ENCODE assay signal across 15 cellular contexts in the genomic region with DNA sequence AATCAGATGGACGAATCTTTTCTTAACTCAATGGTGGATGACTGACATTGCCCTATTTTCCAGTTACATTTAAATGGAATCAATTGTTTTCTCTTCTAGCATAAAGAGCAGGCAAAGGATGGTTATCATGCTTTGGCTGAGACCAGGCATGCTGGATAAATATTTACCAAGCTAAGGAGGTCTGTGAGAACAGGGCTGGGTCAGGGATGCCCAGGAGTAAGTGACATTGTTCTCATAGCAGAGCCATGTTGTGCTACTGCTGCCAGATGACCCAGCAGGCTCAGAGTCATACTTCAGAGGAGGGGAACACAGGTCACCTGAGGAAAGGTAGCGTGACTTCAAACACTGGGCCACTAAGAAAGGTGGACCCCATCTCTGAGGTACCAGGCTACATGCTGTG.
DNase-seq lines count a peak whose midpoint lies in the region; ATAC-seq and TF ChIP-seq lines count a peak whose summit lies in the region.
"Had no signal": no experiment of that assay in that cellular context is flagged by ENCODE, and none has a peak within 500 bp of the region (broad histone marks: within the 10 kb centered on the region; RNA-seq: fewer than 3 reads in every experiment).

No MANE protein-coding gene starts in this region.

- H3K9ac ChIP-seq in mammary epithelial cell (ENCODE audit: insufficient read depth, low read length) = no peak overlapping the region

- no TSS peak for BruUV-seq in mammary epithelial cell (replicated peaks; lab: Mats Ljungman, UMichigan)

- H3K36me3 ChIP-seq in mammary epithelial cell (ENCODE audit: insufficient read depth, low read length) (no peaks in the 10 kb centered on the region), mucosa of descending colon (ENCODE audit: low read depth) (no peaks in the 10 kb centered on the region), heart right ventricle (no peaks in the 10 kb centered on the region)

- CTCF ChIA-PET in mammary epithelial cell (lab: Charles Lee; ENCODE audit: low non-redundant PET) = no interaction called here

- no peaks in the 10 kb centered on the region for H3K79me2 ChIP-seq in mammary epithelial cell (ENCODE audit: insufficient read depth, low read length)

- intact Hi-C loops in mammary epithelial cell (cut with micrococcal nuclease) (no loop called here), mucosa of descending colon (cut with DNase I, micrococcal nuclease) (no loop called here), posterior cingulate gyrus (cut with DNase I) (no loop called here), heart right ventricle (cut with DNase I) (no loop called here)

- no peak overlapping the region for H3K4me2 ChIP-seq in mammary epithelial cell (ENCODE audit: insufficient read depth, low read depth, low read length)

- no peak overlapping the region for H3K27ac ChIP-seq in mammary epithelial cell (ENCODE audit: insufficient read depth, low read depth, low read length)
- H3K27ac ChIP-seq in VCaP = peak overlapping the region; percentile 82
- no peak overlapping the region for H3K27ac ChIP-seq in heart right ventricle

- H3K9me3 ChIP-seq in mammary epithelial cell (replicated peaks; ENCODE audit: insufficient read depth, low read length) = no peaks in the 10 kb centered on the region
- H3K9me3 ChIP-seq in mucosa of descending colon = no peaks in the 10 kb centered on the region
- no peaks in the 10 kb centered on the region for H3K9me3 ChIP-seq in heart right ventricle

- in situ Hi-C loops in T47D (cut with HindIII; ENCODE audit: low pct_unique_long_range_greater_than_20kb, low sequenced_read_pairs) (no loop called here), mammary epithelial cell (cut with MboI; ENCODE audit: low sequenced_read_pairs in 2 of 2) (no loop called here)

- H4K20me1 ChIP-seq in mammary epithelial cell (ENCODE audit: insufficient read depth, low read length) = no peaks in the 10 kb centered on the region

- 100% methylated on average over 2 of the region's 2 CpGs for WGBS in mammary epithelial cell (ENCODE audit: low coverage, missing lambda C conversion rate)
- WGBS in heart right ventricle, 2 donors = 93 to 94% methylated on average over 2 of the region's 2 CpGs

- ATAC-seq in mucosa of descending colon (peak; percentile 75), HG03342 (IDR thresholded peaks at IDR 0.05; ENCODE audit: unreplicated experiment) (no peak), heart right ventricle (no peak)
- ATAC-seq: naive thymus-derived CD4-positive, alpha-beta T cell had no signal

- DNase-seq in T47D (ENCODE audit: low read depth in 1 of 2, low spot score in 1 of 2) (peak; percentile 31 to 91), mammary epithelial cell (no peak), mucosa of descending colon (no peak), ureter (ENCODE audit: low spot score) (peak; percentile 58), posterior cingulate gyrus (no peak), heart right ventricle (no peak)
- DNase-seq: activated CD4-positive, alpha-beta T cell treated with anti-CD3 and anti-CD28 coated beads, Interleukin-2, amount 10 ng/mL, durations not matched to agents 24 days and 14 days; activated CD8-positive, alpha-beta memory T cell treated with anti-CD3 and anti-CD28 coated beads, Interleukin-2, amount 50 U/mL, for 48 hours; activated naive CD4-positive, alpha-beta T cell treated with anti-CD3 and anti-CD28 coated beads for 36 hours; CD4-positive, alpha-beta memory T cell; cortex of kidney; naive thymus-derived CD4-positive, alpha-beta T cell; stimulated activated naive CD4-positive, alpha-beta T cell treated with Interleukin-2 at 50 U/mL for 16 hours had no signal

- H3K4me1 ChIP-seq in mammary epithelial cell (ENCODE audit: insufficient read depth, low read length) (no peaks in the 10 kb centered on the region), mucosa of descending colon (ENCODE audit: low read depth) (no peaks in the 10 kb centered on the region), heart right ventricle (peaks cover 0 to 24% (median 0%) of the 10 kb centered on the region in 9 donors)

- dilution Hi-C loops in mammary epithelial cell (cut with HindIII; ENCODE audit: low sequenced_read_pairs) = no loop called here

- no peak overlapping the region for H3K4me3 ChIP-seq in mammary epithelial cell (replicated peaks in 1 of 3; ENCODE audit: insufficient read depth in 1 of 3, low read depth in 2 of 3, low read length in 3 of 3)
- H3K4me3 ChIP-seq in mucosa of descending colon = no peak overlapping the region
- no peak overlapping the region for H3K4me3 ChIP-seq in heart right ventricle

- H2AFZ ChIP-seq in mammary epithelial cell (ENCODE audit: low read depth, low read length) = no peak overlapping the region

- H3K27me3 ChIP-seq in mammary epithelial cell (ENCODE audit: insufficient read depth, low read length) (no peaks in the 10 kb centered on the region), heart right ventricle (no peaks in the 10 kb centered on the region)

- TF ChIP-seq CTCF in mammary epithelial cell (conservative IDR thresholded peaks at IDR 0.05 in 1 of 2, IDR thresholded peaks at IDR 0.05 in 1 of 2; ENCODE audit: extremely low read depth in 1 of 2, insufficient read depth in 1 of 2, low read depth in 1 of 2, low read length in 2 of 2) (no peak), VCaP (conservative IDR thresholded peaks at IDR 0.05) (no peak), mucosa of descending colon (IDR thresholded peaks at IDR 0.05) (no peak), heart right ventricle (IDR thresholded peaks at IDR 0.05) (no peak)

Comparison
In these comparisons a context has a peak if more than half of its experiments do, and no peak if none do; other contexts are left out.
1. DNase-seq: peak in T47D (2 of 2) and ureter (single experiment); none in mammary epithelial cell (single experiment), mucosa of descending colon (0 of 3), posterior cingulate gyrus (0 of 10) and heart right ventricle (0 of 2).